In genomic region chr6:42043787-42044475, GRCh38 we compare ENCODE assay signal across 8 cellular contexts. TPM values are rescaled to one million over a fixed set of nuclear protein-coding genes. Genes with fewer than 3 reads are reported as not detected.
DNase-seq lines count a peak whose midpoint lies in the region; ATAC-seq and TF ChIP-seq lines count a peak whose summit lies in the region.

No MANE protein-coding gene starts in this region.

- CTCF ChIA-PET in CD8-positive, alpha-beta memory T cell (lab: Charles Lee): interaction anchor here (0.7 to 14.5 kb wide), 35 partner anchors 8 to 259 kb away, joined by 3 to 175 read pairs (median 5); partner anchors contain the start of genes BYSL, CCND3, FRS3 and MED20

- POLR2A ChIA-PET in CD8-positive, alpha-beta memory T cell (lab: Charles Lee): interaction anchor here (0.7 to 1.3 kb wide), 3 partner anchors 77 to 257 kb away, joined by 3 to 8 read pairs (median 3); partner anchors contain the start of gene TOMM6

- peak; percentile 37 for ATAC-seq in GM21576 (IDR thresholded peaks at IDR 0.05; ENCODE audit: unreplicated experiment)

- DNase-seq in CD8-positive, alpha-beta memory T cell: peak; percentile 83 to 92 (median 88)
- DNase-seq in MM.1S: peak; percentile 81
- DNase-seq in SIG-M5 (lab: John Stamatoyannopoulos, UW): peak; percentile 36
- DNase-seq in activated effector memory CD4-positive, alpha-beta T cell treated with Interleukin-2 at 50 U/mL for 16 hours: peak; percentile 80
- peak; percentile 75 to 93 for DNase-seq in foreskin fibroblast
- DNase-seq in suprapubic skin (ENCODE audit: low spot score in 2 of 2): peak; percentile 87 to 90

- no peak for TF ChIP-seq POLR2A in suprapubic skin (IDR thresholded peaks at IDR 0.05)

- no peaks in the 10 kb centered on the region for H3K9me3 ChIP-seq in CD8-positive, alpha-beta memory T cell (ENCODE audit: low read length)
- H3K9me3 ChIP-seq in MM.1S (replicated peaks; ENCODE audit: insufficient read depth, low read length): no peaks in the 10 kb centered on the region
- H3K9me3 ChIP-seq in neutrophil: no peaks in the 10 kb centered on the region
- H3K9me3 ChIP-seq in suprapubic skin: no peaks in the 10 kb centered on the region

- H3K27ac Mint-ChIP-seq in CD8-positive, alpha-beta memory T cell: peak overlapping the region; percentile 67 to 97 (median 88)

- H3K36me3 Mint-ChIP-seq in CD8-positive, alpha-beta memory T cell: peaks cover 4 to 62% (median 9%) of the 10 kb centered on the region in 3 donors

- WGBS in suprapubic skin: 32% methylated on average over 18 of the region's 21 CpGs

- peaks cover 0 to 2% of the 10 kb centered on the region in 2 donors for H3K27me3 Mint-ChIP-seq in CD8-positive, alpha-beta memory T cell

- H3K4me3 ChIP-seq in CD8-positive, alpha-beta memory T cell (ENCODE audit: low read length): peak overlapping the region; percentile 63
- H3K4me3 ChIP-seq in MM.1S (ENCODE audit: low read length) (no peak overlapping the region), foreskin fibroblast (ENCODE audit: low read depth in 1 of 2, low read length in 2 of 2) (no peak overlapping the region), neutrophil (ENCODE audit: low read depth in 1 of 2, low read length in 1 of 2) (peak overlapping the region; percentile 10 to 95), suprapubic skin (peak overlapping the region; percentile 1)

- H3K27me3 ChIP-seq in CD8-positive, alpha-beta memory T cell (ENCODE audit: insufficient read depth, low read length, poor library complexity, severe bottlenecking): no peaks in the 10 kb centered on the region
- H3K27me3 ChIP-seq in MM.1S (replicated peaks; ENCODE audit: insufficient read depth, low read length): peaks cover 27% of the 10 kb centered on the region
- H3K27me3 ChIP-seq in neutrophil: no peaks in the 10 kb centered on the region
- no peaks in the 10 kb centered on the region for H3K27me3 ChIP-seq in suprapubic skin

- TF ChIP-seq CTCF in MM.1S (IDR thresholded peaks at IDR 0.05; ENCODE audit: low read length) (peak; percentile 97), foreskin fibroblast (IDR thresholded peaks at IDR 0.05; ENCODE audit: low read depth, low read length) (peak; percentile 90), neutrophil (IDR thresholded peaks at IDR 0.05) (peak; percentile 97), suprapubic skin (IDR thresholded peaks at IDR 0.05) (peak; percentile 86 to 95)

- peaks cover 71 to 92% (median 82%) of the 10 kb centered on the region in 3 donors for H3K4me1 Mint-ChIP-seq in CD8-positive, alpha-beta memory T cell

- TF ChIP-seq EP300 in suprapubic skin (IDR thresholded peaks at IDR 0.05): no peak

- no peak overlapping the region for H3K9ac ChIP-seq in MM.1S (ENCODE audit: low read length)

- no peaks in the 10 kb centered on the region for H3K9me2 ChIP-seq in MM.1S (replicated peaks; ENCODE audit: insufficient read depth, low read length)

- peak overlapping the region; percentile 78 to 98 (median 89) for H3K4me3 Mint-ChIP-seq in CD8-positive, alpha-beta memory T cell

- H3K36me3 ChIP-seq in CD8-positive, alpha-beta memory T cell (ENCODE audit: insufficient read depth, low read length): peaks cover 10% of the 10 kb centered on the region
- H3K36me3 ChIP-seq in MM.1S (replicated peaks; ENCODE audit: insufficient read depth, low read length): no peaks in the 10 kb centered on the region
- peaks cover 14% of the 10 kb centered on the region for H3K36me3 ChIP-seq in neutrophil
- H3K36me3 ChIP-seq in suprapubic skin: peaks cover 6% of the 10 kb centered on the region

- no peaks in the 10 kb centered on the region for H4K20me1 ChIP-seq in MM.1S (ENCODE audit: insufficient read depth, low read length)

- H3K79me2 ChIP-seq in MM.1S (ENCODE audit: low read length): no peaks in the 10 kb centered on the region

- peak overlapping the region; percentile 51; the same call in 1 of the 2 replicates for H3K4me2 ChIP-seq in MM.1S (ENCODE audit: low read depth, low read length)

- no peak overlapping the region for H3K27ac ChIP-seq in CD8-positive, alpha-beta memory T cell (ENCODE audit: low read depth, low read length)
- H3K27ac ChIP-seq in MM.1S (ENCODE audit: low read length) (no peak overlapping the region), neutrophil (peak overlapping the region; percentile 98), suprapubic skin (no peak overlapping the region)

- H3K9me3 Mint-ChIP-seq in CD8-positive, alpha-beta memory T cell: no peaks in the 10 kb centered on the region

- peaks cover 80% of the 10 kb centered on the region for H3K4me1 ChIP-seq in CD8-positive, alpha-beta memory T cell (ENCODE audit: insufficient read depth, low read length)
- H3K4me1 ChIP-seq in MM.1S (ENCODE audit: low read length) (peaks cover 12% of the 10 kb centered on the region), neutrophil (ENCODE audit: control insufficient read depth in 1 of 2, insufficient read depth in 1 of 2, low read depth in 1 of 2, low read length in 1 of 2) (peaks cover 73 to 81% of the 10 kb centered on the region in 2 experiments), suprapubic skin (peaks cover 64% of the 10 kb centered on the region)

- peak overlapping the region; percentile 87 for H2AFZ ChIP-seq in MM.1S (ENCODE audit: low read length)

- H3F3A ChIP-seq in MM.1S (ENCODE audit: insufficient read depth, low read length): peaks cover 5% of the 10 kb centered on the region; the same call in 1 of the 2 replicates

RNA-seq across cellular contexts. Expression of gene TAF8, which starts 6.4 kb away (rescaled TPM):
- total RNA-seq in CD8-positive, alpha-beta memory T cell: 10 to 100 TPM; 41.7 to 42.6 TPM
- 20.5 TPM for polyA plus RNA-seq in CD8-positive, alpha-beta memory T cell
- 10 to 100 TPM; 19.2 to 28.5 (median 26.4) TPM for total RNA-seq in suprapubic skin

Comparison
In these comparisons a context has a peak if more than half of its experiments do, and no peak if none do; other contexts are left out.
1. DNase-seq: peak in every context shown above with its lines; median percentile 88 in suprapubic skin; 88 in CD8-positive, alpha-beta memory T cell; 84 in foreskin fibroblast; 81 in MM.1S; 80 in activated effector memory CD4-positive, alpha-beta T cell treated with Interleukin-2 at 50 U/mL for 16 hours; 36 in SIG-M5.
2. H3K4me3 ChIP-seq: peak in CD8-positive, alpha-beta memory T cell (single experiment), neutrophil (2 of 2) and suprapubic skin (single experiment); none in MM.1S (single experiment) and foreskin fibroblast (0 of 2).
3. Peak in every context shown above with its lines, with median percentiles within 50 percentile points of each other: CTCF ChIP-seq.